In genomic region chr12:50182461-50182860, GRCh38 we compare ENCODE assay signal across 17 cellular contexts. TPM values are rescaled to one million over a fixed set of nuclear protein-coding genes. Genes with fewer than 3 reads are reported as not detected.
DNase-seq lines count a peak whose midpoint lies in the region; ATAC-seq and TF ChIP-seq lines count a peak whose summit lies in the region.
"Had no signal": no experiment of that assay in that cellular context is flagged by ENCODE, and none has a peak within 500 bp of the region (broad histone marks: within the 10 kb centered on the region; RNA-seq: fewer than 3 reads in every experiment).

No MANE protein-coding gene starts in this region.

- TF ChIP-seq CTCF in Caco-2 (IDR thresholded peaks at IDR 0.05; ENCODE audit: insufficient read depth in 1 of 2, low read depth in 1 of 2, low read length in 1 of 2, severe bottlenecking in 1 of 2, unreplicated experiment in 1 of 2): no peak

- peaks cover 22% of the 10 kb centered on the region for H3K4me1 Mint-ChIP-seq in Caco-2 (ENCODE audit: low read depth, unreplicated experiment)
- H3K4me1 Mint-ChIP-seq in activated naive CD4-positive, alpha-beta T cell treated with anti-CD3 and anti-CD28 coated beads for 36 hours (ENCODE audit: low read depth): peaks cover 9% of the 10 kb centered on the region
- H3K4me1 Mint-ChIP-seq: neural crest cell had no signal

- H3K27me3 ChIP-seq in Caco-2 (replicated peaks; ENCODE audit: control insufficient read depth, insufficient read depth, low read length): no peaks in the 10 kb centered on the region

- H3K36me3 Mint-ChIP-seq in Caco-2 (ENCODE audit: insufficient read depth, unreplicated experiment): peaks cover 42% of the 10 kb centered on the region
- peaks cover 2% of the 10 kb centered on the region for H3K36me3 Mint-ChIP-seq in activated naive CD4-positive, alpha-beta T cell treated with anti-CD3 and anti-CD28 coated beads for 36 hours (ENCODE audit: low read depth)

- no peaks in the 10 kb centered on the region for H3K9me3 ChIP-seq in Caco-2

- intact Hi-C loops in Caco-2 (cut with micrococcal nuclease; ENCODE audit: unreplicated experiment): loop anchor here (1.0 to 5.0 kb wide), 2 partner anchors 132 to 220 kb away; partner anchors contain the start of gene LARP4
- intact Hi-C loops in activated naive CD4-positive, alpha-beta T cell treated with anti-CD3 and anti-CD28 coated beads for 36 hours (cut with micrococcal nuclease): loop anchor here (1.0 kb wide), 1 partner anchor 132 kb away; no protein-coding TSS in a partner anchor

- no peak for ATAC-seq in HG02885 (IDR thresholded peaks at IDR 0.05; ENCODE audit: poor library complexity, unreplicated experiment)

- H3K27ac Mint-ChIP-seq in Caco-2 (ENCODE audit: unreplicated experiment): peak overlapping the region; percentile 39
- H3K27ac Mint-ChIP-seq in activated naive CD4-positive, alpha-beta T cell treated with anti-CD3 and anti-CD28 coated beads for 36 hours: no peak overlapping the region
- H3K27ac Mint-ChIP-seq: activated CD4-positive, alpha-beta memory T cell treated with anti-CD3 and anti-CD28 coated beads, Interleukin-2, amount 10 ng/mL, durations not matched to agents 7 days and 5 days had no signal

- H3K4me3 ChIP-seq in Caco-2 (ENCODE audit: low read depth, low read length): no peak overlapping the region

- peaks cover 12% of the 10 kb centered on the region; the same call in 1 of the 2 replicates for H3K4me1 ChIP-seq in Caco-2

- CTCF ChIA-PET in Caco-2 (lab: Charles Lee): interaction anchor here (1.0 to 2.7 kb wide), 6 partner anchors 10 to 215 kb away, joined by 3 to 28 read pairs (median 5); partner anchors contain the start of genes LIMA1 and SMARCD1
- CTCF ChIA-PET in activated naive CD4-positive, alpha-beta T cell treated with anti-CD3 and anti-CD28 coated beads for 36 hours (lab: Charles Lee): interaction anchor here (1.6 to 2.6 kb wide), 3 partner anchors 7 to 50 kb away, joined by 5 to 13 read pairs (median 5); no protein-coding TSS in a partner anchor

- no peaks in the 10 kb centered on the region for H3K9me3 Mint-ChIP-seq in Caco-2 (ENCODE audit: unreplicated experiment)
- no peaks in the 10 kb centered on the region for H3K9me3 Mint-ChIP-seq in activated naive CD4-positive, alpha-beta T cell treated with anti-CD3 and anti-CD28 coated beads for 36 hours
- H3K9me3 Mint-ChIP-seq: activated CD4-positive, alpha-beta memory T cell treated with anti-CD3 and anti-CD28 coated beads, Interleukin-2, amount 10 ng/mL, durations not matched to agents 7 days and 5 days; neural crest cell; stimulated activated naive CD8-positive, alpha-beta T cell treated with anti-CD3 and anti-CD28 coated beads, Interleukin-15, Interleukin-2, amounts not matched to agents 100 ng/mL and 50 ng/mL, for 24 hours had no signal

- peak overlapping the region; percentile 15 for H3K27ac ChIP-seq in epithelial cell of prostate

- H3K4me3 Mint-ChIP-seq in Caco-2 (ENCODE audit: unreplicated experiment): no peak overlapping the region
- H3K4me3 Mint-ChIP-seq in activated naive CD4-positive, alpha-beta T cell treated with anti-CD3 and anti-CD28 coated beads for 36 hours: no peak overlapping the region
- H3K4me3 Mint-ChIP-seq: activated CD4-positive, alpha-beta memory T cell treated with anti-CD3 and anti-CD28 coated beads, Interleukin-2, amount 10 ng/mL, durations not matched to agents 7 days and 5 days; neural crest cell; stimulated activated naive CD8-positive, alpha-beta T cell treated with anti-CD3 and anti-CD28 coated beads, Interleukin-15, Interleukin-2, amounts not matched to agents 100 ng/mL and 50 ng/mL, for 24 hours had no signal

- POLR2A ChIA-PET in Caco-2 (lab: Charles Lee): no interaction called here

- H3K36me3 ChIP-seq in Caco-2 (ENCODE audit: control insufficient read depth, insufficient read depth, low read length): peaks cover 4% of the 10 kb centered on the region; the same call in 1 of the 2 replicates

- BruUV-seq in Caco-2 (replicated peaks; lab: Mats Ljungman, UMichigan): no TSS peak

- peak; percentile 7 for DNase-seq in NCI-H1694 treated with DMSO at 0.1 percent for 48 hours (lab: John Stamatoyannopoulos, UW)
- no peak for DNase-seq in NCI-H1694 (lab: John Stamatoyannopoulos, UW)
- no peak for DNase-seq in Caco-2
- peak; percentile 18 for DNase-seq in OCI-M1 (lab: John Stamatoyannopoulos, UW)
- DNase-seq in epithelial cell of prostate (ENCODE audit: low read depth, low spot score): no peak
- DNase-seq in cortex of kidney (lab: John Stamatoyannopoulos, UW): no peak
- DNase-seq in activated naive CD4-positive, alpha-beta T cell treated with anti-CD3 and anti-CD28 coated beads for 36 hours: no peak
- DNase-seq: activated CD4-positive, alpha-beta memory T cell treated with anti-CD3 and anti-CD28 coated beads, Interleukin-2, amount 10 ng/mL, durations not matched to agents 7 days and 5 days; activated effector memory CD4-positive, alpha-beta T cell treated with anti-CD3 and anti-CD28 coated beads, Interleukin-2, amount 50 U/mL, for 16 hours; amygdala; hippocampal formation; mesenchymal stem cell; NCI-H526 treated with DMSO at 0.1 percent for 48 hours; T-helper 1 cell had no signal

- no peaks in the 10 kb centered on the region for H3K27me3 Mint-ChIP-seq in Caco-2 (ENCODE audit: insufficient read depth, unreplicated experiment)
- H3K27me3 Mint-ChIP-seq in activated naive CD4-positive, alpha-beta T cell treated with anti-CD3 and anti-CD28 coated beads for 36 hours (ENCODE audit: low read depth): no peaks in the 10 kb centered on the region
- H3K27me3 Mint-ChIP-seq: activated CD4-positive, alpha-beta memory T cell treated with anti-CD3 and anti-CD28 coated beads, Interleukin-2, amount 10 ng/mL, durations not matched to agents 7 days and 5 days; stimulated activated naive CD8-positive, alpha-beta T cell treated with anti-CD3 and anti-CD28 coated beads, Interleukin-15, Interleukin-2, amounts not matched to agents 100 ng/mL and 50 ng/mL, for 24 hours had no signal

RNA-seq across cellular contexts. Expression of gene CERS5, which starts 15.3 kb away (rescaled TPM):
- 61.6 and 62.6 TPM in 2 replicates for total RNA-seq in Caco-2 (2022)
- total RNA-seq in activated naive CD4-positive, alpha-beta T cell treated with anti-CD3 and anti-CD28 coated beads for 36 hours: 10 to 100 TPM; 32.6 to 33.6 TPM

Comparison
In these comparisons a context has a peak if more than half of its experiments do, and no peak if none do; other contexts are left out.
1. DNase-seq: peak in NCI-H1694 treated with DMSO at 0.1 percent for 48 hours (single experiment) and OCI-M1 (single experiment); none in NCI-H1694 (single experiment), Caco-2 (0 of 2), epithelial cell of prostate (single experiment), cortex of kidney (single experiment) and activated naive CD4-positive, alpha-beta T cell treated with anti-CD3 and anti-CD28 coated beads for 36 hours (single experiment).